18 cellular contexts compared by ENCODE assay signal in the genomic region with DNA sequence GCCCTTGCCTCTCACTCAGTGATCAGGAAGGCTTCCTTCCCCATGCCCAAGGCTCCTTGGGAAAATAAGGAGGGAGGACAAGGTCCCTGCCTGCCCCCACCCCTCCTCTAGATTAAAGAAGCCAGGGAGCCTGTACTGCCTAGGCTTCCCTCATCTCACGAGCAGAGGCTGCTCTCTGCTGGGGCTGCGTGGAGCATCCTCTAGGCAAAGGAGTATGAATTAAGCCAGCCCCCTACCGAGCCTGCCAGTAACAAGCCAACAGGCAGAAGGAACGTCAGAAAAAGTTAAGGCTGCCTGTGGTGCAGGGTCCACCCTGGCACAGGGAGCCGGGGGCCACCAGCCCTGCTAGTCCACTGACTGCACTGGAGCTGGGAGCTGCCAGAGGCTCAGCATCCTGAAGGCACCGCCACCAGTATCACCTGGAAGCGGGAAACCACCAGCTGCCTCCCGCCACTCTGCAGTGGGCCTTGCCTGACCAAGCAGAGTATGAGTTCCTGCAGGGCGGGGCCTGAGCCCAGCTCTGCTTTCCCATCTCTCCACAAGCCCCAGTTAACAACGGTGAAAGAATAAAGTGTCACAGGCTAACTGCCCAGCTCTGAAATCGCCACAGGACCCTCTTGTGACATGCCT. TPM values are rescaled to one million over a fixed set of nuclear protein-coding genes. Genes with fewer than 3 reads are reported as not detected.
DNase-seq lines count a peak whose midpoint lies in the region; ATAC-seq, FAIRE-seq and TF ChIP-seq lines count a peak whose summit lies in the region.
"Had no signal": no experiment of that assay in that cellular context is flagged by ENCODE, and none has a peak within 500 bp of the region (broad histone marks: within the 10 kb centered on the region; RNA-seq: fewer than 3 reads in every experiment).

No MANE protein-coding gene starts in this region.

- H3K27me3 Mint-ChIP-seq in brain: peaks cover 3% of the 10 kb centered on the region
- H3K27me3 Mint-ChIP-seq in activated T-helper 1 cell treated with anti-CD3 and anti-CD28 coated beads, Interleukin-12 subunit alpha, Interleukin-12 subunit beta, Interleukin-2, Interleukin-4 antibody, amounts not matched to agents 30 ng/mL and 10 ng/mL and 1 ng/mL, durations not matched to agents 14 hours and 24 hours and 36 hours (ENCODE audit: insufficient read depth): no peaks in the 10 kb centered on the region

- H3K9me3 Mint-ChIP-seq in brain: no peaks in the 10 kb centered on the region
- no peaks in the 10 kb centered on the region for H3K9me3 Mint-ChIP-seq in activated T-helper 1 cell treated with anti-CD3 and anti-CD28 coated beads, Interleukin-12 subunit alpha, Interleukin-12 subunit beta, Interleukin-2, Interleukin-4 antibody, amounts not matched to agents 30 ng/mL and 10 ng/mL and 1 ng/mL, durations not matched to agents 14 hours and 24 hours and 36 hours
- H3K9me3 Mint-ChIP-seq: nephron had no signal

- H3K4me1 Mint-ChIP-seq in brain: peaks cover 74% of the 10 kb centered on the region
- peaks cover 26% of the 10 kb centered on the region for H3K4me1 Mint-ChIP-seq in activated T-helper 1 cell treated with anti-CD3 and anti-CD28 coated beads, Interleukin-12 subunit alpha, Interleukin-12 subunit beta, Interleukin-2, Interleukin-4 antibody, amounts not matched to agents 30 ng/mL and 10 ng/mL and 1 ng/mL, durations not matched to agents 14 hours and 24 hours and 36 hours (ENCODE audit: low read depth)

- 76 to 87% (median 85%) methylated on average over 11 of the region's 11 CpGs for WGBS in small intestine, 3 donors

- peak overlapping the region in 2 of 5 experiments; percentile 59 to 70 for H3K4me3 Mint-ChIP-seq in brain
- H3K4me3 Mint-ChIP-seq in activated T-helper 1 cell treated with anti-CD3 and anti-CD28 coated beads, Interleukin-12 subunit alpha, Interleukin-12 subunit beta, Interleukin-2, Interleukin-4 antibody, amounts not matched to agents 30 ng/mL and 10 ng/mL and 1 ng/mL, durations not matched to agents 14 hours and 24 hours and 36 hours: no peak overlapping the region
- H3K4me3 Mint-ChIP-seq: nephron had no signal

- TF ChIP-seq CTCF in right atrium auricular region (IDR thresholded peaks at IDR 0.05): no peak
- TF ChIP-seq CTCF in brain (conservative IDR thresholded peaks at IDR 0.05): peak in 1 of 2 experiments; percentile 40
- TF ChIP-seq CTCF in neural cell (IDR thresholded peaks at IDR 0.05; ENCODE audit: poor library complexity, severe bottlenecking): peak; percentile 85

- peaks cover 0 to 67% of the 10 kb centered on the region in 2 donors for H3K4me1 ChIP-seq in right atrium auricular region
- peaks cover 2 to 5% of the 10 kb centered on the region in 2 donors for H3K4me1 ChIP-seq in small intestine (ENCODE audit: control insufficient read depth in 2 of 2, insufficient read depth in 1 of 2, low read depth in 1 of 2, low read length in 1 of 2)

- H4K20me1 ChIP-seq in neural cell (ENCODE audit: insufficient read depth): no peaks in the 10 kb centered on the region

- peak; percentile 90 for TF ChIP-seq RAD21 in neural cell (conservative IDR thresholded peaks at IDR 0.05)

- peak overlapping the region; percentile 79 to 96 (median 88) for H3K27ac Mint-ChIP-seq in brain
- no peak overlapping the region for H3K27ac Mint-ChIP-seq in activated T-helper 1 cell treated with anti-CD3 and anti-CD28 coated beads, Interleukin-12 subunit alpha, Interleukin-12 subunit beta, Interleukin-2, Interleukin-4 antibody, amounts not matched to agents 30 ng/mL and 10 ng/mL and 1 ng/mL, durations not matched to agents 14 hours and 24 hours and 36 hours

- H3K36me3 ChIP-seq in right atrium auricular region (peaks cover 12% of the 10 kb centered on the region), neural cell (ENCODE audit: insufficient read depth, low read length) (no peaks in the 10 kb centered on the region), small intestine (ENCODE audit: control insufficient read depth in 2 of 2, insufficient read depth in 2 of 2, low read length in 2 of 2) (peaks cover 6 to 8% of the 10 kb centered on the region in 2 donors)

- FAIRE-seq in small intestine (lab: Jason Lieb, UNC): no peak
- FAIRE-seq: GM18507 had no signal

- peak overlapping the region; percentile 65 for H3K9ac ChIP-seq in neural cell (ENCODE audit: low read length)

- H3K9me3 ChIP-seq in right atrium auricular region: no peaks in the 10 kb centered on the region
- no peaks in the 10 kb centered on the region for H3K9me3 ChIP-seq in neural cell (ENCODE audit: low read length)
- H3K9me3 ChIP-seq in small intestine (ENCODE audit: control insufficient read depth, low read depth): no peaks in the 10 kb centered on the region
- H3K9me3 ChIP-seq: SJCRH30 had no signal

- no peak overlapping the region for H2AFZ ChIP-seq in neural cell (ENCODE audit: low read depth, low read length)

- no peak for ATAC-seq in Right ventricle myocardium superior (ENCODE audit: poor library complexity)
- ATAC-seq: foreskin keratinocyte had no signal

- peaks cover 36% of the 10 kb centered on the region for H3K79me2 ChIP-seq in neural cell (replicated peaks; ENCODE audit: insufficient read depth, low read length)

- intact Hi-C loops in Right ventricle myocardium superior (cut with DNase I): no loop called here
- intact Hi-C loops in activated T-helper 1 cell treated with anti-CD3 and anti-CD28 coated beads, Interleukin-12 subunit alpha, Interleukin-12 subunit beta, Interleukin-2, Interleukin-4 antibody, amounts not matched to agents 30 ng/mL and 10 ng/mL and 1 ng/mL, durations not matched to agents 14 hours and 24 hours and 36 hours (cut with micrococcal nuclease): no loop called here

- peaks cover 8% of the 10 kb centered on the region for H3K36me3 Mint-ChIP-seq in brain
- H3K36me3 Mint-ChIP-seq in activated T-helper 1 cell treated with anti-CD3 and anti-CD28 coated beads, Interleukin-12 subunit alpha, Interleukin-12 subunit beta, Interleukin-2, Interleukin-4 antibody, amounts not matched to agents 30 ng/mL and 10 ng/mL and 1 ng/mL, durations not matched to agents 14 hours and 24 hours and 36 hours (ENCODE audit: low read depth): peaks cover 7% of the 10 kb centered on the region

- H3K27me3 ChIP-seq in right atrium auricular region (no peaks in the 10 kb centered on the region), neural cell (ENCODE audit: insufficient read depth, low read depth, low read length) (no peaks in the 10 kb centered on the region), small intestine (ENCODE audit: control insufficient read depth in 2 of 2, insufficient read depth in 2 of 2, low read length in 2 of 2) (no peaks in the 10 kb centered on the region)
- H3K27me3 ChIP-seq: foreskin keratinocyte, SJCRH30 had no signal

- peak overlapping the region; percentile 51 for H3K4me2 ChIP-seq in neural cell (ENCODE audit: low read length)

- H3K4me3 ChIP-seq in right atrium auricular region: no peak overlapping the region
- peak overlapping the region; percentile 56 for H3K4me3 ChIP-seq in neural cell (ENCODE audit: low read length)
- H3K4me3 ChIP-seq in small intestine (ENCODE audit: low read depth in 1 of 2, low read length in 2 of 2): no peak overlapping the region
- H3K4me3 ChIP-seq: SJCRH30 had no signal

- no peaks in the 10 kb centered on the region for H3F3A ChIP-seq in neural cell (ENCODE audit: insufficient read depth, low read length, poor library complexity, severe bottlenecking)

- H3K27ac ChIP-seq in right atrium auricular region (peak overlapping the region; percentile 74 to 87), neural cell (ENCODE audit: low read length) (peak overlapping the region; percentile 85), small intestine (ENCODE audit: low read depth in 1 of 2, low read length in 1 of 2) (no peak overlapping the region)
- H3K27ac ChIP-seq: foreskin keratinocyte, SJCRH30 had no signal

- DNase-seq in right atrium auricular region (ENCODE audit: low spot score) (no peak), Right ventricle myocardium superior (no peak), GF-D8 (lab: John Stamatoyannopoulos, UW) (no peak), small intestine (no peak)
- no peak for DNase-seq in activated T-helper 1 cell treated with anti-CD3 and anti-CD28 coated beads, Interleukin-12 subunit alpha, Interleukin-12 subunit beta, Interleukin-2, Interleukin-4 antibody, amounts not matched to agents 30 ng/mL and 10 ng/mL and 1 ng/mL, durations not matched to agents 14 hours and 24 hours and 36 hours (ENCODE audit: low spot score)
- DNase-seq in stimulated activated CD4-positive, alpha-beta T cell treated with anti-CD3 and anti-CD28 coated beads, Interleukin-15, amount 100 ng/mL, for 24 hours: no peak
- DNase-seq: activated T-cell treated with anti-CD3 and anti-CD28 coated beads, Interleukin-2, amount 50 U/mL, for 1 hour; amniotic stem cell; foreskin keratinocyte; HCEC 1CT; NCI-H1092 treated with DMSO at 0.1 percent for 48 hours; NCI-H774 had no signal

- H3K9me2 ChIP-seq in neural cell (ENCODE audit: insufficient read depth, low read length): no peaks in the 10 kb centered on the region

- no peak for TF ChIP-seq EP300 in neural cell (conservative IDR thresholded peaks at IDR 0.05; ENCODE audit: poor library complexity, severe bottlenecking)

RNA-seq across cellular contexts. Expression of a gene that starts 6.8 kb away (rescaled TPM):
- total RNA-seq in right atrium auricular region (100 to 1,000 TPM; 127 to 213 TPM), Right ventricle myocardium superior (113 TPM)
- polyA plus RNA-seq in brain (ENCODE audit: insufficient read depth, low read depth, low replicate concordance) (248 TPM), neural cell (94.5 and 100 TPM in 2 replicates), small intestine (100 to 1,000 TPM in 2 of 3 donors, 10 to 100 TPM in 1; 76.4 to 119 (median 114) TPM)
- polyA minus RNA-seq in neural cell: 59.5 and 63.5 TPM in 2 replicates
- 66.4 and 68.7 TPM in 2 replicates for total RNA-seq in activated T-helper 1 cell treated with anti-CD3 and anti-CD28 coated beads, Interleukin-12 subunit alpha, Interleukin-12 subunit beta, Interleukin-2, Interleukin-4 antibody, amounts not matched to agents 30 ng/mL and 10 ng/mL and 1 ng/mL, durations not matched to agents 14 hours and 24 hours and 36 hours

RNA-seq across cellular contexts. Expression of a gene that starts 24.0 kb away (rescaled TPM):
- total RNA-seq in right atrium auricular region: 1 to 10 TPM; 2.8 to 2.9 TPM
- 8.4 TPM for total RNA-seq in Right ventricle myocardium superior
- 28.1 TPM for polyA plus RNA-seq in brain (ENCODE audit: insufficient read depth, low read depth, low replicate concordance)
- 23.8 and 30.8 TPM in 2 replicates for polyA plus RNA-seq in neural cell
- polyA minus RNA-seq in neural cell: 10.5 and 11.0 TPM in 2 replicates
- polyA plus RNA-seq in small intestine: 10 to 100 TPM; 14.8 to 42.7 (median 40.0) TPM
- total RNA-seq in activated T-helper 1 cell treated with anti-CD3 and anti-CD28 coated beads, Interleukin-12 subunit alpha, Interleukin-12 subunit beta, Interleukin-2, Interleukin-4 antibody, amounts not matched to agents 30 ng/mL and 10 ng/mL and 1 ng/mL, durations not matched to agents 14 hours and 24 hours and 36 hours: 9.6 and 10.8 TPM in 2 replicates

RNA-seq across cellular contexts. Expression of a gene that starts 36.3 kb away (rescaled TPM):
- total RNA-seq in right atrium auricular region (under 1 TPM; 0.28 to 0.37 TPM), Right ventricle myocardium superior (0.11 TPM)
- polyA plus RNA-seq in brain (ENCODE audit: insufficient read depth, low read depth, low replicate concordance) (23.3 TPM), neural cell (14.1 and 18.3 TPM in 2 replicates), small intestine (under 1 TPM in 1 of 3 donors, not detected in 2; 0.92 TPM)
- 35.7 and 51.1 TPM in 2 replicates for polyA minus RNA-seq in neural cell
- 0.05 TPM in 1 of 2 replicates, not detected in the other for total RNA-seq in activated T-helper 1 cell treated with anti-CD3 and anti-CD28 coated beads, Interleukin-12 subunit alpha, Interleukin-12 subunit beta, Interleukin-2, Interleukin-4 antibody, amounts not matched to agents 30 ng/mL and 10 ng/mL and 1 ng/mL, durations not matched to agents 14 hours and 24 hours and 36 hours
- total RNA-seq: HT1080 had no signal

Comparison
In these comparisons a context has a peak if more than half of its experiments do, and no peak if none do; other contexts are left out.
1. H3K27ac ChIP-seq: peak in right atrium auricular region (2 of 2) and neural cell (single experiment); none in small intestine (0 of 2).